ENCODE assay signal across 1 cellular context in the genomic region with DNA sequence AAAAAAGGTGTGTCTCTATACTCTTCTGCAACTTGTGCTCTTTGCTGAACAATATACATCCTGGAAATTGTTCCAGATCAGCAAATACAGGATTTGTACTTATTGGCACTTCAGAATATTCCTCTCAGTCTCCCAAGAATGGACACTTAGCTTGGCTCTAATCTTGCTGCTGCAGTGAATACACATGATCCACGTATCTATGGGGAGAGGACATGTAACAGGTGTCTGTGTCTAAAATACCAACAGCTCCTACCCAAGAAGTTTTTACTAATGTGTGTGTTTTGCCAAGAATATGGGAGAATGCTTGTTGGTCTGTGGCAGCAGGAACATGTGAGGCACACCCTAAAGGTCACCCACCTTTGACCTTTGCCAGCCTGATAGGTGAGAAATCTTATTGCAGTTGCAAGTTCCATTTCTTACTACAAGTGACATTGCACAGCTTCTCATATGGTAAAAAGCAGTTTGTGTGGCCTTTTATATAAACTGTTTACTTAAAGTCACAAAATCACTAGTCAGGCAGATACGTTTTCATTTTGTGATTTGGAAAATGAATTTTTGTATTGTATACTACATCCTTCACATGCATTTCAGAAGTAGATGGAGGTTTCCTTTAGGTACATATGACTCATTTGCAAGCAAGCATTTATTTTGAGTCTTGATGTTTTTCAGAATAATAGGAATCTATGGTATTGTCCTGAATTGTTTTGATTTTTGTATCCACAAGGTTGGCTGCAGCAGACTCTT.
TF ChIP-seq lines count a peak whose summit lies in the region.

No MANE protein-coding gene starts in this region.

TF ChIP-seq in endothelial cell of umbilical vein, 7 proteins besides CTCF, POLR2A, EP300 and RAD21:
- TF ChIP-seq JUN (IDR thresholded peaks at IDR 0.05; ENCODE audit: borderline replicate concordance, insufficient read depth, insufficient read length, low read depth) (no peak), FOS (IDR thresholded peaks at IDR 0.05; ENCODE audit: borderline replicate concordance, insufficient read depth, low read length) (no peak), MYC (IDR thresholded peaks at IDR 0.05; ENCODE audit: low read depth, low read length) (no peak), POLR2AphosphoS5 (IDR thresholded peaks at IDR 0.05; ENCODE audit: insufficient read depth, low read depth, low read length) (no peak), GATA2 (IDR thresholded peaks at IDR 0.05; ENCODE audit: insufficient read depth, insufficient read length, low read depth, low read length) (no peak), EZH2 (IDR thresholded peaks at IDR 0.05; ENCODE audit: borderline replicate concordance, low read depth, low read length, severe bottlenecking) (no peak)
- TF ChIP-seq, protein P1, sequence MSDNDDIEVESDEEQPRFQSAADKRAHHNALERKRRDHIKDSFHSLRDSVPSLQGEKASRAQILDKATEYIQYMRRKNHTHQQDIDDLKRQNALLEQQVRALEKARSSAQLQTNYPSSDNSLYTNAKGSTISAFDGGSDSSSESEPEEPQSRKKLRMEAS (IDR thresholded peaks at IDR 0.05; ENCODE audit: insufficient read depth, insufficient read length) = no peak
